1 cellular context compared by ENCODE assay signal in genomic region chr10:7687228-7687907, GRCh38.
TF ChIP-seq lines count a peak whose summit lies in the region.

No MANE protein-coding gene starts in this region.

TF ChIP-seq in HepG2, 621 proteins besides CTCF, POLR2A, EP300 and RAD21 (continues in another document):
- TF ChIP-seq TAF1 (CRISPR knock-in tag; IDR thresholded peaks at IDR 0.05) (no peak), MIER3 (CRISPR knock-in tag; IDR thresholded peaks at IDR 0.05; ENCODE audit: borderline replicate concordance) (peak; percentile 80; the same call in 1 of the 2 replicates), AHDC1 (CRISPR knock-in tag; IDR thresholded peaks at IDR 0.05; ENCODE audit: borderline replicate concordance) (0 out of 2 replicates have a peak, but pooled peaks have one; percentile 5), REXO4 (CRISPR knock-in tag; IDR thresholded peaks at IDR 0.05; ENCODE audit: borderline replicate concordance) (no peak), SP5 (CRISPR knock-in tag; IDR thresholded peaks at IDR 0.05; ENCODE audit: borderline replicate concordance, low read depth) (no peak), STAT5B (CRISPR knock-in tag; IDR thresholded peaks at IDR 0.05) (no peak), TRIM24 (CRISPR knock-in tag; IDR thresholded peaks at IDR 0.05) (no peak), HNRNPK (IDR thresholded peaks at IDR 0.05; ENCODE audit: low read depth, low read length, poor library complexity, severe bottlenecking) (no peak), HDAC1 (CRISPR knock-in tag; IDR thresholded peaks at IDR 0.05) (peak; percentile 9; the same call in 1 of the 2 replicates), NCOA1 (CRISPR knock-in tag; IDR thresholded peaks at IDR 0.05) (no peak), SRSF1 (optimal IDR thresholded peaks at IDR 0.05; ENCODE audit: low read depth, low read length) (no peak), ZNF670 (CRISPR knock-in tag; IDR thresholded peaks at IDR 0.05; ENCODE audit: borderline replicate concordance) (no peak), ZNF331 (CRISPR knock-in tag; IDR thresholded peaks at IDR 0.05) (peak; percentile 51; the same call in 1 of the 2 replicates), STAG1 (CRISPR knock-in tag; IDR thresholded peaks at IDR 0.05) (peak; percentile 93), ZMYM2 (CRISPR knock-in tag; IDR thresholded peaks at IDR 0.05) (no peak), ZNF441 (CRISPR knock-in tag; IDR thresholded peaks at IDR 0.05; ENCODE audit: borderline replicate concordance) (no peak), EEA1 (CRISPR knock-in tag; IDR thresholded peaks at IDR 0.05; ENCODE audit: borderline replicate concordance) (no peak), ARHGAP35 (CRISPR knock-in tag; IDR thresholded peaks at IDR 0.05; ENCODE audit: borderline replicate concordance) (no peak; the same call in 1 of the 2 replicates), ZMAT3 (CRISPR knock-in tag; conservative IDR thresholded peaks at IDR 0.05) (no peak), ZNF546 (CRISPR knock-in tag; conservative IDR thresholded peaks at IDR 0.05) (no peak), IRF1 (CRISPR knock-in tag; IDR thresholded peaks at IDR 0.05; ENCODE audit: low read depth) (no peak), BHLHE40 (IDR thresholded peaks at IDR 0.05; ENCODE audit: low read length) (0 out of 2 replicates have a peak, but pooled peaks have one; percentile 33), MYNN (CRISPR knock-in tag; IDR thresholded peaks at IDR 0.05; ENCODE audit: low read depth) (no peak), ZNF17 (CRISPR knock-in tag; IDR thresholded peaks at IDR 0.05) (no peak), NR2C2 (CRISPR knock-in tag; IDR thresholded peaks at IDR 0.05; ENCODE audit: borderline replicate concordance) (no peak), ZBTB42 (CRISPR knock-in tag; IDR thresholded peaks at IDR 0.05) (no peak), ATF7 (IDR thresholded peaks at IDR 0.05) (no peak), ATF7 (CRISPR knock-in tag; IDR thresholded peaks at IDR 0.05) (no peak), ZNF225 (CRISPR knock-in tag; IDR thresholded peaks at IDR 0.05) (no peak), ZNF850 (CRISPR knock-in tag; conservative IDR thresholded peaks at IDR 0.05) (no peak), ZBED4 (CRISPR knock-in tag; IDR thresholded peaks at IDR 0.05; ENCODE audit: borderline replicate concordance) (no peak), ZNF292 (CRISPR knock-in tag; IDR thresholded peaks at IDR 0.05; ENCODE audit: borderline replicate concordance, low read depth) (no peak), SSRP1 (CRISPR knock-in tag; IDR thresholded peaks at IDR 0.05) (no peak), ZSCAN9 (CRISPR knock-in tag; IDR thresholded peaks at IDR 0.05; ENCODE audit: borderline replicate concordance) (no peak), SOX13 (IDR thresholded peaks at IDR 0.05) (no peak), SOX13 (CRISPR knock-in tag; conservative IDR thresholded peaks at IDR 0.05 in 1 of 2, IDR thresholded peaks at IDR 0.05 in 1 of 2) (peak in 1 of 2 experiments; percentile 63; a peak in 2 of 4 replicates), ZNF460 (CRISPR knock-in tag; IDR thresholded peaks at IDR 0.05; ENCODE audit: borderline replicate concordance) (no peak), ZFYVE20 (CRISPR knock-in tag; IDR thresholded peaks at IDR 0.05; ENCODE audit: borderline replicate concordance, low read depth) (no peak), SIX4 (CRISPR knock-in tag; IDR thresholded peaks at IDR 0.05) (no peak), E2F1 (CRISPR knock-in tag; IDR thresholded peaks at IDR 0.05) (no peak), ZNF678 (CRISPR knock-in tag; IDR thresholded peaks at IDR 0.05) (no peak)
- TF ChIP-seq, protein P1, sequence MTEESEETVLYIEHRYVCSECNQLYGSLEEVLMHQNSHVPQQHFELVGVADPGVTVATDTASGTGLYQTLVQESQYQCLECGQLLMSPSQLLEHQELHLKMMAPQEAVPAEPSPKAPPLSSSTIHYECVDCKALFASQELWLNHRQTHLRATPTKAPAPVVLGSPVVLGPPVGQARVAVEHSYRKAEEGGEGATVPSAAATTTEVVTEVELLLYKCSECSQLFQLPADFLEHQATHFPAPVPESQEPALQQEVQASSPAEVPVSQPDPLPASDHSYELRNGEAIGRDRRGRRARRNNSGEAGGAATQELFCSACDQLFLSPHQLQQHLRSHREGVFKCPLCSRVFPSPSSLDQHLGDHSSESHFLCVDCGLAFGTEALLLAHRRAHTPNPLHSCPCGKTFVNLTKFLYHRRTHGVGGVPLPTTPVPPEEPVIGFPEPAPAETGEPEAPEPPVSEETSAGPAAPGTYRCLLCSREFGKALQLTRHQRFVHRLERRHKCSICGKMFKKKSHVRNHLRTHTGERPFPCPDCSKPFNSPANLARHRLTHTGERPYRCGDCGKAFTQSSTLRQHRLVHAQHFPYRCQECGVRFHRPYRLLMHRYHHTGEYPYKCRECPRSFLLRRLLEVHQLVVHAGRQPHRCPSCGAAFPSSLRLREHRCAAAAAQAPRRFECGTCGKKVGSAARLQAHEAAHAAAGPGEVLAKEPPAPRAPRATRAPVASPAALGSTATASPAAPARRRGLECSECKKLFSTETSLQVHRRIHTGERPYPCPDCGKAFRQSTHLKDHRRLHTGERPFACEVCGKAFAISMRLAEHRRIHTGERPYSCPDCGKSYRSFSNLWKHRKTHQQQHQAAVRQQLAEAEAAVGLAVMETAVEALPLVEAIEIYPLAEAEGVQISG (CRISPR knock-in tag; IDR thresholded peaks at IDR 0.05), result peak; percentile 70
- TF ChIP-seq, protein P2, sequence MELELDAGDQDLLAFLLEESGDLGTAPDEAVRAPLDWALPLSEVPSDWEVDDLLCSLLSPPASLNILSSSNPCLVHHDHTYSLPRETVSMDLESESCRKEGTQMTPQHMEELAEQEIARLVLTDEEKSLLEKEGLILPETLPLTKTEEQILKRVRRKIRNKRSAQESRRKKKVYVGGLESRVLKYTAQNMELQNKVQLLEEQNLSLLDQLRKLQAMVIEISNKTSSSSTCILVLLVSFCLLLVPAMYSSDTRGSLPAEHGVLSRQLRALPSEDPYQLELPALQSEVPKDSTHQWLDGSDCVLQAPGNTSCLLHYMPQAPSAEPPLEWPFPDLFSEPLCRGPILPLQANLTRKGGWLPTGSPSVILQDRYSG (CRISPR knock-in tag; IDR thresholded peaks at IDR 0.05), result no peak
- TF ChIP-seq, protein P3, sequence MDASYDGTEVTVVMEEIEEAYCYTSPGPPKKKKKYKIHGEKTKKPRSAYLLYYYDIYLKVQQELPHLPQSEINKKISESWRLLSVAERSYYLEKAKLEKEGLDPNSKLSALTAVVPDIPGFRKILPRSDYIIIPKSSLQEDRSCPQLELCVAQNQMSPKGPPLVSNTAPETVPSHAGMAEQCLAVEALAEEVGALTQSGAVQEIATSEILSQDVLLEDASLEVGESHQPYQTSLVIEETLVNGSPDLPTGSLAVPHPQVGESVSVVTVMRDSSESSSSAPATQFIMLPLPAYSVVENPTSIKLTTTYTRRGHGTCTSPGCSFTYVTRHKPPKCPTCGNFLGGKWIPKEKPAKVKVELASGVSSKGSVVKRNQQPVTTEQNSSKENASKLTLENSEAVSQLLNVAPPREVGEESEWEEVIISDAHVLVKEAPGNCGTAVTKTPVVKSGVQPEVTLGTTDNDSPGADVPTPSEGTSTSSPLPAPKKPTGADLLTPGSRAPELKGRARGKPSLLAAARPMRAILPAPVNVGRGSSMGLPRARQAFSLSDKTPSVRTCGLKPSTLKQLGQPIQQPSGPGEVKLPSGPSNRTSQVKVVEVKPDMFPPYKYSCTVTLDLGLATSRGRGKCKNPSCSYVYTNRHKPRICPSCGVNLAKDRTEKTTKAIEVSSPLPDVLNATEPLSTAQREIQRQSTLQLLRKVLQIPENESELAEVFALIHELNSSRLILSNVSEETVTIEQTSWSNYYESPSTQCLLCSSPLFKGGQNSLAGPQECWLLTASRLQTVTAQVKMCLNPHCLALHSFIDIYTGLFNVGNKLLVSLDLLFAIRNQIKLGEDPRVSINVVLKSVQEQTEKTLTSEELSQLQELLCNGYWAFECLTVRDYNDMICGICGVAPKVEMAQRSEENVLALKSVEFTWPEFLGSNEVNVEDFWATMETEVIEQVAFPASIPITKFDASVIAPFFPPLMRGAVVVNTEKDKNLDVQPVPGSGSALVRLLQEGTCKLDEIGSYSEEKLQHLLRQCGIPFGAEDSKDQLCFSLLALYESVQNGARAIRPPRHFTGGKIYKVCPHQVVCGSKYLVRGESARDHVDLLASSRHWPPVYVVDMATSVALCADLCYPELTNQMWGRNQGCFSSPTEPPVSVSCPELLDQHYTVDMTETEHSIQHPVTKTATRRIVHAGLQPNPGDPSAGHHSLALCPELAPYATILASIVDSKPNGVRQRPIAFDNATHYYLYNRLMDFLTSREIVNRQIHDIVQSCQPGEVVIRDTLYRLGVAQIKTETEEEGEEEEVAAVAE (CRISPR knock-in tag; IDR thresholded peaks at IDR 0.05; ENCODE audit: borderline replicate concordance), result no peak
- TF ChIP-seq, protein P4, sequence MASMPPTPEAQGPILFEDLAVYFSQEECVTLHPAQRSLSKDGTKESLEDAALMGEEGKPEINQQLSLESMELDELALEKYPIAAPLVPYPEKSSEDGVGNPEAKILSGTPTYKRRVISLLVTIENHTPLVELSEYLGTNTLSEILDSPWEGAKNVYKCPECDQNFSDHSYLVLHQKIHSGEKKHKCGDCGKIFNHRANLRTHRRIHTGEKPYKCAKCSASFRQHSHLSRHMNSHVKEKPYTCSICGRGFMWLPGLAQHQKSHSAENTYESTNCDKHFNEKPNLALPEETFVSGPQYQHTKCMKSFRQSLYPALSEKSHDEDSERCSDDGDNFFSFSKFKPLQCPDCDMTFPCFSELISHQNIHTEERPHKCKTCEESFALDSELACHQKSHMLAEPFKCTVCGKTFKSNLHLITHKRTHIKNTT (CRISPR knock-in tag; IDR thresholded peaks at IDR 0.05), result no peak
